In genomic region chr5:142684508-142685031, GRCh38 we compare ENCODE assay signal across 1 cellular context.
TF ChIP-seq lines count a peak whose summit lies in the region.

No MANE protein-coding gene starts in this region.

TF ChIP-seq in IMR-90, 13 proteins besides CTCF, POLR2A, EP300 and RAD21 (continued from another document):
- TF ChIP-seq MAFK (IDR thresholded peaks at IDR 0.05; ENCODE audit: low read depth, low read length) (no peak), CHD1 (IDR thresholded peaks at IDR 0.05; ENCODE audit: low read depth, low read length) (no peak), NFE2L2 (IDR thresholded peaks at IDR 0.05; ENCODE audit: low read depth, low read length) (no peak), BHLHE40 (IDR thresholded peaks at IDR 0.05; ENCODE audit: low read depth, low read length) (no peak), MAZ (IDR thresholded peaks at IDR 0.05; ENCODE audit: borderline replicate concordance, low read depth, low read length) (no peak), CEBPB (IDR thresholded peaks at IDR 0.05; ENCODE audit: low read depth, low read length) (no peak), USF2 (IDR thresholded peaks at IDR 0.05; ENCODE audit: low read depth, low read length) (no peak), RCOR1 (IDR thresholded peaks at IDR 0.05; ENCODE audit: insufficient replicate concordance, low read length) (no peak)
